ENCODE assay signal across 11 cellular contexts in the genomic region with DNA sequence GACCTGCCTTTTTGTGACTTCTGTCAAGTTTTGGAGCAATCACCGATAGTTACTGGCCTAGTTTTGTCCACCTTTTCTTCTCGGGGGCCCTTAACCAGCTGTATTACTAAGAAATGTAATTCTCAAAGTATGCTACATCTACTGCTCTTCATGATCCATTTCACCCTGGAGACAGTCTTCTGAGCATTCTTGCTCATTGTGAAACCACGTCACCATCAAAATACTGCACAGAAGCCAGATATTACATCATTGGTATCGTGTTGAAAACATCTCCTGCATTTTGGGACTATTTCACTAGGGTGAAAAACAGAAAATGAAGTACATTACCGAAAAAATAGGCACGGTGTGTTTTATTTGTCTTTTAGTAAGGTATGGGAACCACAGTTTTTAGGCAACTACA. TPM values are rescaled to one million over a fixed set of nuclear protein-coding genes. Genes with fewer than 3 reads are reported as not detected.
DNase-seq lines count a peak whose midpoint lies in the region; ATAC-seq, FAIRE-seq and TF ChIP-seq lines count a peak whose summit lies in the region.
"Had no signal": no experiment of that assay in that cellular context is flagged by ENCODE, and none has a peak within 500 bp of the region (broad histone marks: within the 10 kb centered on the region; RNA-seq: fewer than 3 reads in every experiment).

No MANE protein-coding gene starts in this region.

- no peaks in the 10 kb centered on the region for H3K36me3 ChIP-seq in fibroblast of lung (ENCODE audit: control insufficient read depth, insufficient read depth, low read length)

- H3K4me2 ChIP-seq in fibroblast of lung (ENCODE audit: extremely low read depth, insufficient read depth, low read length), result no peak overlapping the region

- no peaks in the 10 kb centered on the region for H3K9me3 ChIP-seq in fibroblast of lung (ENCODE audit: control insufficient read depth, insufficient read depth, low read depth, low read length)
- H3K9me3 ChIP-seq: mucosa of descending colon had no signal

- H2AFZ ChIP-seq in fibroblast of lung (ENCODE audit: low read length), result no peak overlapping the region

- H3K4me3 ChIP-seq in fibroblast of lung (replicated peaks in 1 of 4; ENCODE audit: control extremely low read depth in 1 of 4, insufficient read depth in 1 of 4, low read depth in 3 of 4, low read length in 4 of 4), result no peak overlapping the region
- H3K4me3 ChIP-seq: mucosa of descending colon had no signal

- no peaks in the 10 kb centered on the region for H3K27me3 ChIP-seq in fibroblast of lung (ENCODE audit: control insufficient read depth, insufficient read depth, low read length)

- peak; percentile 93 for FAIRE-seq in GM12892 (lab: Jason Lieb, UNC)

- H3K9ac ChIP-seq in fibroblast of lung (ENCODE audit: insufficient read depth, low read length), result no peak overlapping the region

- no peak for TF ChIP-seq CTCF in fibroblast of lung (conservative IDR thresholded peaks at IDR 0.05 in 1 of 2, IDR thresholded peaks at IDR 0.05 in 1 of 2; ENCODE audit: low read depth in 1 of 2, low read length in 2 of 2)

- DNase-seq in GM12892 (ENCODE audit: insufficient read length) (no peak), fibroblast of lung (ENCODE audit: low read depth in 2 of 2) (peak; percentile 29 to 44), SKM-1 treated with dmso at 0.1 percent for 144 hours (lab: John Stamatoyannopoulos, UW; ENCODE audit: unreplicated experiment) (no peak), DMS 273 treated with DMSO at 0.1 percent for 48 hours (lab: John Stamatoyannopoulos, UW) (no peak), GF-D8 (lab: John Stamatoyannopoulos, UW) (no peak)
- DNase-seq in stimulated activated CD4-positive, alpha-beta T cell treated with anti-CD3 and anti-CD28 coated beads, Interleukin-4, amount 100 ng/mL, for 24 hours, result no peak
- DNase-seq: amygdala; CD8-positive, alpha-beta T cell; mucosa of descending colon had no signal

- H3K79me2 ChIP-seq in fibroblast of lung (ENCODE audit: control insufficient read depth, insufficient read depth, low read length), result no peaks in the 10 kb centered on the region

- no peak overlapping the region for H3K27ac ChIP-seq in fibroblast of lung (ENCODE audit: insufficient read depth, low read length)

- TF ChIP-seq POLR2A in GM12892 (IDR thresholded peaks at IDR 0.05; ENCODE audit: low read depth, low read length), result no peak

- H3K4me1 ChIP-seq in fibroblast of lung (ENCODE audit: control insufficient read depth, extremely low read depth, insufficient read depth, low read length), result no peaks in the 10 kb centered on the region

- ATAC-seq in GM19468 (IDR thresholded peaks at IDR 0.05; ENCODE audit: extremely low read depth, unreplicated experiment), result peak; percentile 52
- ATAC-seq in HG03159 (IDR thresholded peaks at IDR 0.05; ENCODE audit: unreplicated experiment), result peak; percentile 82
- ATAC-seq: CD8-positive, alpha-beta T cell; mucosa of descending colon had no signal

- H4K20me1 ChIP-seq in fibroblast of lung (ENCODE audit: control insufficient read depth, extremely low read depth, insufficient read depth, low read length), result no peaks in the 10 kb centered on the region

RNA-seq across cellular contexts. Expression of a gene that starts 11.7 kb away (rescaled TPM):
- polyA plus RNA-seq in GM12892 (2012; ENCODE audit: missing spikeins), result 3.9 TPM
- total RNA-seq in fibroblast of lung, result not detected in 2 replicates
- polyA plus RNA-seq in fibroblast of lung, result 0.11 TPM in 1 of 2 replicates, not detected in the other
- not detected in 2 replicates for polyA plus RNA-seq in fibroblast of lung (2012)
- polyA minus RNA-seq in fibroblast of lung (ENCODE audit: low replicate concordance), result not detected in 2 replicates
- total RNA-seq: CD8-positive, alpha-beta T cell had no signal

Comparison
In these comparisons a context has a peak if more than half of its experiments do, and no peak if none do; other contexts are left out.
1. DNase-seq: peak in fibroblast of lung (2 of 2); none in GM12892 (single experiment), SKM-1 treated with dmso at 0.1 percent for 144 hours (single experiment), DMS 273 treated with DMSO at 0.1 percent for 48 hours (single experiment), GF-D8 (single experiment) and stimulated activated CD4-positive, alpha-beta T cell treated with anti-CD3 and anti-CD28 coated beads, Interleukin-4, amount 100 ng/mL, for 24 hours (single experiment).